21 cellular contexts compared by ENCODE assay signal in genomic region chr2:171206422-171207115, GRCh38. TPM values are rescaled to one million over a fixed set of nuclear protein-coding genes. Genes with fewer than 3 reads are reported as not detected.
DNase-seq lines count a peak whose midpoint lies in the region; ATAC-seq, FAIRE-seq and TF ChIP-seq lines count a peak whose summit lies in the region.
"Had no signal": no experiment of that assay in that cellular context is flagged by ENCODE, and none has a peak within 500 bp of the region (broad histone marks: within the 10 kb centered on the region; RNA-seq: fewer than 3 reads in every experiment).

No MANE protein-coding gene starts in this region.

- no peak overlapping the region for H3K27ac ChIP-seq in HepG2 (ENCODE audit: extremely low read length, insufficient read depth, low read length)
- H3K27ac ChIP-seq in right lobe of liver, result no peak overlapping the region
- no peak overlapping the region for H3K27ac ChIP-seq in K562 (ENCODE audit: extremely low read depth, low read depth, low read length)
- H3K27ac ChIP-seq: 22Rv1; BLaER1 treated with 17β-estradiol and CSF1 and Interleukin-3, amounts not matched to agents 10 nM and 100 nM; C4-2B had no signal

- H3K79me2 ChIP-seq in HepG2 (ENCODE audit: insufficient read depth, low read length) (no peaks in the 10 kb centered on the region), K562 (ENCODE audit: control insufficient read depth, insufficient read depth, low read length) (no peaks in the 10 kb centered on the region)

- H3K27me3 Mint-ChIP-seq in activated CD4-positive, alpha-beta memory T cell treated with anti-CD3 and anti-CD28 coated beads for 36 hours, result no peaks in the 10 kb centered on the region
- H3K27me3 Mint-ChIP-seq: B cell; CD4-positive, alpha-beta T cell had no signal

- TF ChIP-seq POLR2A in HepG2 (IDR thresholded peaks at IDR 0.05; ENCODE audit: insufficient read depth in 1 of 2, low read depth in 2 of 2, low read length in 2 of 2), result no peak
- TF ChIP-seq POLR2A in right lobe of liver (IDR thresholded peaks at IDR 0.05), result no peak
- no peak for TF ChIP-seq POLR2A in K562 (conservative IDR thresholded peaks at IDR 0.05)

- no peaks in the 10 kb centered on the region for H3K9me3 Mint-ChIP-seq in activated CD4-positive, alpha-beta memory T cell treated with anti-CD3 and anti-CD28 coated beads for 36 hours
- H3K9me3 Mint-ChIP-seq: CD4-positive, alpha-beta T cell; CD8-positive, alpha-beta T cell had no signal

- H3K4me1 ChIP-seq in HepG2 (ENCODE audit: insufficient read depth, low read length), result 0 out of 2 replicates have a peak, but pooled peaks cover 6% of the 10 kb centered on the region
- H3K4me1 ChIP-seq in right lobe of liver, result no peaks in the 10 kb centered on the region
- H3K4me1 ChIP-seq in K562 (replicated peaks in 1 of 2; ENCODE audit: control insufficient read depth in 2 of 2, insufficient read depth in 2 of 2, low read length in 2 of 2), result peaks cover 2 to 15% of the 10 kb centered on the region in 2 experiments; a peak in 4 of 5 replicates
- H3K4me1 ChIP-seq: Caco-2 had no signal

- peaks cover 13% of the 10 kb centered on the region for H3K4me1 Mint-ChIP-seq in activated CD4-positive, alpha-beta memory T cell treated with anti-CD3 and anti-CD28 coated beads for 36 hours (ENCODE audit: low read depth)

- TF ChIP-seq CTCF in HepG2 (CRISPR knock-in tag; IDR thresholded peaks at IDR 0.05), result no peak
- no peak for TF ChIP-seq CTCF in right lobe of liver (IDR thresholded peaks at IDR 0.05)
- no peak for TF ChIP-seq CTCF in K562 (IDR thresholded peaks at IDR 0.05 in 2 of 3, conservative IDR thresholded peaks at IDR 0.05 in 1 of 3; ENCODE audit: insufficient read depth in 2 of 3, low read depth in 1 of 3, low read length in 3 of 3)

- CTCF ChIA-PET in HepG2 (lab: Yijun Ruan, JAX; ENCODE audit: low intra/inter-chr PET ratio, low total read pairs), result no interaction called here
- CTCF ChIA-PET in K562 (lab: Yijun Ruan, JAX; ENCODE audit: low intra/inter-chr PET ratio), result no interaction called here
- CTCF ChIA-PET in activated CD4-positive, alpha-beta memory T cell treated with anti-CD3 and anti-CD28 coated beads for 36 hours (lab: Charles Lee), result interaction anchor here (0.6 kb wide), 1 partner anchor 36 kb away, joined by 3 read pairs; no protein-coding TSS in a partner anchor

- DNase-seq in HepG2 (ENCODE audit: low spot score) (no peak), right lobe of liver (no peak), GM18507 (ENCODE audit: extremely low spot score, insufficient read length, low read depth) (no peak), K562 (ENCODE audit: extremely low read depth in 1 of 4, low spot score in 3 of 4) (no peak), germinal center (ENCODE audit: low spot score) (no peak)
- no peak for DNase-seq in activated CD4-positive, alpha-beta memory T cell treated with anti-CD3 and anti-CD28 coated beads for 36 hours
- DNase-seq: ACHN; Caco-2; Calu3; CD4-positive, alpha-beta T cell; CD8-positive, alpha-beta T cell; DMS79 treated with DMSO at 0.1 percent for 48 hours; GF-D8 had no signal

- 67% methylated on average over 2 of the region's 2 CpGs for WGBS in HepG2 (ENCODE audit: low lambda C conversion rate)
- WGBS in right lobe of liver (ENCODE audit: insufficient coverage, low coverage, low lambda C conversion rate, missing lambda C conversion rate), result 100% methylated on average over 2 of the region's 2 CpGs
- WGBS in K562 (ENCODE audit: insufficient coverage, low coverage, missing lambda C conversion rate), result 81% methylated on average over 2 of the region's 2 CpGs

- FAIRE-seq in HepG2 (lab: Jason Lieb, UNC) (no peak), GM18507 (lab: Jason Lieb, UNC) (peak; percentile 31), K562 (lab: Jason Lieb, UNC) (no peak)
- FAIRE-seq: D721Med, G401.6, GM19239 had no signal

- TF ChIP-seq EP300 in HepG2 (IDR thresholded peaks at IDR 0.05; ENCODE audit: low read depth in 2 of 2, low read length in 2 of 2), result no peak
- TF ChIP-seq EP300 in HepG2 (CRISPR knock-in tag; IDR thresholded peaks at IDR 0.05; ENCODE audit: borderline replicate concordance), result no peak
- no peak for TF ChIP-seq EP300 in K562 (IDR thresholded peaks at IDR 0.05; ENCODE audit: low read length)

- no peaks in the 10 kb centered on the region for H3K9me3 ChIP-seq in HepG2 (ENCODE audit: low read length)
- no peaks in the 10 kb centered on the region for H3K9me3 ChIP-seq in right lobe of liver
- no peaks in the 10 kb centered on the region for H3K9me3 ChIP-seq in K562 (replicated peaks; ENCODE audit: control insufficient read depth, insufficient read depth, low read depth, low read length)
- H3K9me3 ChIP-seq: Caco-2 had no signal

- no peak overlapping the region for H3K4me3 Mint-ChIP-seq in activated CD4-positive, alpha-beta memory T cell treated with anti-CD3 and anti-CD28 coated beads for 36 hours
- H3K4me3 Mint-ChIP-seq: B cell; CD4-positive, alpha-beta T cell; CD8-positive, alpha-beta T cell had no signal

- intact Hi-C loops in HepG2 (cut with micrococcal nuclease; ENCODE audit: unreplicated experiment), result no loop called here
- intact Hi-C loops in right lobe of liver (cut with DNase I), result no loop called here
- intact Hi-C loops in K562 (cut with micrococcal nuclease), result no loop called here
- intact Hi-C loops in activated CD4-positive, alpha-beta memory T cell treated with anti-CD3 and anti-CD28 coated beads for 36 hours (cut with micrococcal nuclease), result no loop called here

- no peaks in the 10 kb centered on the region for H3K9me1 ChIP-seq in K562 (ENCODE audit: control insufficient read depth, insufficient read depth, low read length)

- H2AFZ ChIP-seq in HepG2 (ENCODE audit: low read length) (no peak overlapping the region), K562 (ENCODE audit: low read depth, low read length) (peak overlapping the region; percentile 41)

- no peak for TF ChIP-seq RAD21 in HepG2 (CRISPR knock-in tag; IDR thresholded peaks at IDR 0.05)
- no peak for TF ChIP-seq RAD21 in K562 (CRISPR knock-in tag; conservative IDR thresholded peaks at IDR 0.05 in 1 of 2, IDR thresholded peaks at IDR 0.05 in 1 of 2)

- no peak overlapping the region for H3K27ac Mint-ChIP-seq in activated CD4-positive, alpha-beta memory T cell treated with anti-CD3 and anti-CD28 coated beads for 36 hours
- H3K27ac Mint-ChIP-seq: B cell; CD4-positive, alpha-beta T cell; CD8-positive, alpha-beta T cell had no signal

- H3K4me3 ChIP-seq in HepG2 (replicated peaks in 1 of 3; ENCODE audit: insufficient read depth in 1 of 3, low read depth in 2 of 3, low read length in 3 of 3) (no peak overlapping the region), right lobe of liver (no peak overlapping the region), K562 (no peak overlapping the region)
- H3K4me3 ChIP-seq: BLaER1 treated with 17β-estradiol and CSF1 and Interleukin-3, amounts not matched to agents 10 nM and 100 nM had no signal

- no peak for ATAC-seq in HepG2
- no peak for ATAC-seq in right lobe of liver
- no peak for ATAC-seq in K562
- ATAC-seq in HG02798 (IDR thresholded peaks at IDR 0.05; ENCODE audit: poor library complexity, unreplicated experiment), result no peak
- ATAC-seq: CD8-positive, alpha-beta T cell had no signal

- POLR2A ChIA-PET in HepG2 (lab: Yijun Ruan, JAX) (no interaction called here), K562 (lab: Yijun Ruan, JAX) (interaction anchor here (0.6 kb wide), 1 partner anchor 1255 kb away, joined by 3 read pairs; no protein-coding TSS in a partner anchor)
- POLR2A ChIA-PET in activated CD4-positive, alpha-beta memory T cell treated with anti-CD3 and anti-CD28 coated beads for 36 hours (lab: Charles Lee), result no interaction called here

- H3K27me3 ChIP-seq in HepG2 (ENCODE audit: control insufficient read depth in 1 of 2, insufficient read depth in 2 of 2, low read length in 2 of 2) (peaks cover 3 to 9% of the 10 kb centered on the region in 2 experiments; a peak in 2 of 5 replicates), right lobe of liver (no peaks in the 10 kb centered on the region), K562 (ENCODE audit: control insufficient read depth in 2 of 2, insufficient read depth in 2 of 2, low read length in 2 of 2) (no peaks in the 10 kb centered on the region)
- H3K27me3 ChIP-seq: BLaER1 treated with 17β-estradiol and CSF1 and Interleukin-3, amounts not matched to agents 10 nM and 100 nM had no signal

- H3K9ac ChIP-seq in HepG2 (ENCODE audit: insufficient read depth, low read depth, low read length) (no peak overlapping the region), K562 (ENCODE audit: insufficient read depth in 1 of 2, low read depth in 2 of 2, low read length in 2 of 2) (no peak overlapping the region)
- H3K9ac ChIP-seq: BLaER1 treated with 17β-estradiol and CSF1 and Interleukin-3, amounts not matched to agents 10 nM and 100 nM had no signal

- H3K36me3 Mint-ChIP-seq in activated CD4-positive, alpha-beta memory T cell treated with anti-CD3 and anti-CD28 coated beads for 36 hours, result no peaks in the 10 kb centered on the region
- H3K36me3 Mint-ChIP-seq: CD8-positive, alpha-beta T cell had no signal

- H4K20me1 ChIP-seq in HepG2 (ENCODE audit: insufficient read depth, low read length) (no peaks in the 10 kb centered on the region), K562 (replicated peaks; ENCODE audit: control insufficient read depth, insufficient read depth, low read length) (no peaks in the 10 kb centered on the region)
- H4K20me1 ChIP-seq: BLaER1 treated with 17β-estradiol and CSF1 and Interleukin-3, amounts not matched to agents 10 nM and 100 nM had no signal

- H3K4me2 ChIP-seq in HepG2 (ENCODE audit: low read depth, low read length) (no peak overlapping the region), K562 (ENCODE audit: insufficient read depth, low read length) (no peak overlapping the region)
- H3K4me2 ChIP-seq: BLaER1 treated with 17β-estradiol and CSF1 and Interleukin-3, amounts not matched to agents 10 nM and 100 nM had no signal

- no TSS peak for BruUV-seq in HepG2 (replicated peaks; lab: Mats Ljungman, UMichigan)
- BruUV-seq in K562 (replicated peaks; lab: Mats Ljungman, UMichigan), result no TSS peak

- H3K36me3 ChIP-seq in HepG2 (replicated peaks in 1 of 2; ENCODE audit: control insufficient read depth in 1 of 2, insufficient read depth in 2 of 2, low read length in 2 of 2), result no peaks in the 10 kb centered on the region
- no peaks in the 10 kb centered on the region for H3K36me3 ChIP-seq in right lobe of liver
- H3K36me3 ChIP-seq in K562 (ENCODE audit: control insufficient read depth, insufficient read depth, low read length), result no peaks in the 10 kb centered on the region
- H3K36me3 ChIP-seq: BLaER1 treated with 17β-estradiol and CSF1 and Interleukin-3, amounts not matched to agents 10 nM and 100 nM had no signal

- in situ Hi-C loops in HepG2 (cut with HindIII; ENCODE audit: extremely low pct_ligation_motif_present, low pct_unique_long_range_greater_than_20kb), result no loop called here
- in situ Hi-C loops in K562 (cut with MboI), result no loop called here

RNA-seq across cellular contexts. Expression of gene TLK1, which starts 45.9 kb away (rescaled TPM):
- total RNA-seq in HepG2 (2016; rRNA removed; fragmentation: Illumina TruSeq; extraction: Trizol), result 28.7 and 52.7 TPM in 2 replicates
- total RNA-seq in HepG2 (2016; cell fraction: cytosol; rRNA removed; fragmentation: Illumina TruSeq; extraction: Trizol; ENCODE audit: low read depth), result 32.6 and 34.2 TPM in 2 replicates
- total RNA-seq in HepG2 (2016; cell fraction: insoluble cytoplasmic fraction; rRNA removed; fragmentation: Illumina TruSeq; extraction: Trizol), result 25.7 and 45.4 TPM in 2 replicates
- 38.6 and 48.1 TPM in 2 replicates for total RNA-seq in HepG2 (2016; cell fraction: membrane; rRNA removed; fragmentation: Illumina TruSeq; extraction: Trizol)
- 41.9 and 51.6 TPM in 2 replicates for total RNA-seq in HepG2 (2016; cell fraction: nucleus; rRNA removed; fragmentation: Illumina TruSeq; extraction: Trizol)
- 12.8 and 16.8 TPM in 2 replicates for polyA plus RNA-seq in HepG2 (2011; rRNA removed)
- polyA plus RNA-seq in HepG2 (2011; cell fraction: cytosol; rRNA removed), result 5.1 and 8.5 TPM in 2 replicates
- polyA plus RNA-seq in HepG2 (2011; cell fraction: nucleus; rRNA removed), result 9.6 and 11.0 TPM in 2 replicates
- 27.7 and 38.6 TPM in 2 replicates for polyA plus RNA-seq in HepG2 (2012)
- 3.4 and 3.8 TPM in 2 replicates for polyA plus RNA-seq in HepG2 (2016; cell fraction: cytosol; fragmentation: Illumina TruSeq; extraction: Trizol; ENCODE audit: low read depth)
- polyA plus RNA-seq in HepG2 (2016; cell fraction: insoluble cytoplasmic fraction; fragmentation: Illumina TruSeq; extraction: Trizol; ENCODE audit: low read depth), result 42.1 and 48.4 TPM in 2 replicates
- polyA plus RNA-seq in HepG2 (2016; cell fraction: membrane; fragmentation: Illumina TruSeq; extraction: Trizol; ENCODE audit: low read depth), result 15.6 and 16.8 TPM in 2 replicates
- 38.9 and 40.3 TPM in 2 replicates for polyA plus RNA-seq in HepG2 (2016; cell fraction: nucleus; fragmentation: Illumina TruSeq; extraction: Trizol; ENCODE audit: insufficient read depth, low read depth)
- 9.1 and 17.3 TPM in 2 replicates for polyA minus RNA-seq in HepG2 (2011; rRNA and poly(A)+ RNA removed; ENCODE audit: low replicate concordance)
- polyA minus RNA-seq in HepG2 (2011; cell fraction: cytosol; rRNA and poly(A)+ RNA removed), result 37.8 and 45.8 TPM in 2 replicates
- polyA minus RNA-seq in HepG2 (2011; cell fraction: nucleus; rRNA and poly(A)+ RNA removed), result 67.2 and 68.9 TPM in 2 replicates
- 10 to 100 TPM; 18.4 to 40.2 (median 29.0) TPM for total RNA-seq in right lobe of liver
- total RNA-seq in K562 (2011; cell fraction: chromatin; rRNA removed; ENCODE audit: low replicate concordance), result 28.8 and 103 TPM in 2 replicates
- total RNA-seq in K562 (2011; cell fraction: nucleolus; rRNA removed), result 12.8 and 19.3 TPM in 2 replicates
- total RNA-seq in K562 (2011; cell fraction: nucleoplasm; rRNA removed), result 38.3 and 67.9 TPM in 2 replicates
- total RNA-seq in K562 (2014; rRNA removed), result 20.2 and 25.8 TPM in 2 replicates
- 41.6 and 46.6 TPM in 2 replicates for total RNA-seq in K562 (2014; rRNA removed; fragmentation: Illumina TruSeq; extraction: Trizol)
- 33.4 and 36.6 TPM in 2 replicates for total RNA-seq in K562 (2015; rRNA removed; fragmentation: Illumina TruSeq; extraction: Trizol)
- total RNA-seq in K562 (2021), result 87.9 and 101 TPM in 2 replicates
- 23.8 and 34.4 TPM in 2 replicates for polyA plus RNA-seq in K562 (2011; rRNA removed)
- polyA plus RNA-seq in K562 (2011; cell fraction: cytosol; rRNA removed), result 5.8 and 9.7 TPM in 2 replicates
- polyA plus RNA-seq in K562 (2011; cell fraction: nucleus; rRNA removed), result 15.1 and 18.2 TPM in 2 replicates
- 36.3 and 37.3 TPM in 2 replicates for polyA plus RNA-seq in K562 (2012)
- 53.4 and 63.2 TPM in 2 replicates for polyA plus RNA-seq in K562 (2014; fragmentation: Illumina TruSeq; extraction: Trizol)
- polyA plus RNA-seq in K562 (2014; fragmentation: Nextera tagmentation; extraction: Ambion mirVana), result 10 to 100 TPM; 40.5 to 92.0 TPM
- 19.3 and 22.6 TPM in 2 replicates for polyA plus RNA-seq in K562 (2014; rRNA removed)
- 79.3 and 89.8 TPM in 2 replicates for polyA minus RNA-seq in K562 (2011; rRNA and poly(A)+ RNA removed)
- polyA minus RNA-seq in K562 (2011; cell fraction: cytosol; rRNA and poly(A)+ RNA removed), result 42.7 and 49.5 TPM in 2 replicates
- 21.5 and 39.5 TPM in 2 replicates for polyA minus RNA-seq in K562 (2011; cell fraction: nucleus; rRNA and poly(A)+ RNA removed)
- 10 to 100 TPM; 59.2 to 64.5 TPM for total RNA-seq in activated CD4-positive, alpha-beta memory T cell treated with anti-CD3 and anti-CD28 coated beads for 36 hours

Comparison
In these comparisons a context has a peak if more than half of its experiments do, and no peak if none do; other contexts are left out.
1. Of the 241 proteins assayed by ChIP-seq in both HepG2 and K562: peak only in HepG2: none; only in K562: MAFG, ZFP36 and ZNF407; in both: MAFF and MAFK; in neither: 236.